9 cellular contexts compared by ENCODE assay signal in the genomic region with DNA sequence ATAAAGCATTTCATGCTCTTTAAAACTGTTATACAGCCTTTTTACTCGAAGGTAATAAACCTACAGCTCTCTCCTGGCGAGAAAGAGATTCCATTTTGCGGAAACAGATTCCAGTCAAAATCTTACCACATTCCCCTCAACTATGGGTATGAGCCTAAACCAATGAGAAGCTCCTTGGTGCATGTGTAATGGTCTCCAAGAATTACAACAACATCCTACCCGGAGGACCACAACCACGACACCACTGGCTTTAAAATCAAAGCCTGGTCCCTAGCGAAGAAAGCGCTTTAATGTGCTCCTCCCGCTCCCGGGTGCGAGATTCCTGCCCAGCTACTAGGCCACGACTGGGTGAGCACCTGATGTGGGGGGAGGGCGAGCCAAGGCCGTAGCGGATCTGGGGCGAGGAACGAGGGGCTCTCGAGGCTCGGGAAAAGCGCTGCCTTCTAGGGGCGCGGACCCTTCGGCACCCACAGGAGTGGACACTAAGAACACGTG. TPM values are rescaled to one million over a fixed set of nuclear protein-coding genes. Genes with fewer than 3 reads are reported as not detected.
DNase-seq lines count a peak whose midpoint lies in the region; ATAC-seq and TF ChIP-seq lines count a peak whose summit lies in the region.
"Had no signal": no experiment of that assay in that cellular context is flagged by ENCODE, and none has a peak within 500 bp of the region (broad histone marks: within the 10 kb centered on the region; RNA-seq: fewer than 3 reads in every experiment).

No MANE protein-coding gene starts in this region.

- TF ChIP-seq CTCF in mesothelial cell of epicardium (IDR thresholded peaks at IDR 0.05; ENCODE audit: unreplicated experiment) (no peak), upper lobe of right lung (IDR thresholded peaks at IDR 0.05) (no peak)

- H3K36me3 Mint-ChIP-seq in T-helper 17 cell (ENCODE audit: low read depth) (no peaks in the 10 kb centered on the region), mesothelial cell of epicardium (peaks cover 5% of the 10 kb centered on the region)

- H3K36me3 ChIP-seq in endocrine pancreas (ENCODE audit: control insufficient read depth, insufficient read depth, low read length) (no peaks in the 10 kb centered on the region), upper lobe of right lung (no peaks in the 10 kb centered on the region)

- H3K4me3 Mint-ChIP-seq in T-helper 17 cell (peak overlapping the region; percentile 97), mesothelial cell of epicardium (peak overlapping the region; percentile 96)

- DNase-seq in NCI-H748 (lab: John Stamatoyannopoulos, UW; ENCODE audit: unreplicated experiment): peak; percentile 46
- DNase-seq in NCI-H748 treated with DMSO at 0.1 percent for 48 hours (lab: John Stamatoyannopoulos, UW): no peak
- DNase-seq in T-helper 17 cell: no peak
- DNase-seq in mesothelial cell of epicardium (ENCODE audit: low spot score in 2 of 2, unreplicated experiment in 2 of 2): no peak
- peak; percentile 72 for DNase-seq in upper lobe of right lung

- H3K27ac ChIP-seq in upper lobe of right lung: peak overlapping the region; percentile 93

- ATAC-seq in HG02981 (IDR thresholded peaks at IDR 0.05; ENCODE audit: unreplicated experiment) (peak; percentile 4), T-helper 17 cell (no peak), upper lobe of right lung (peak; percentile 17), HG03139 (IDR thresholded peaks at IDR 0.05; ENCODE audit: unreplicated experiment) (no peak)

- H3K4me1 Mint-ChIP-seq in T-helper 17 cell: peaks cover 37% of the 10 kb centered on the region
- H3K4me1 Mint-ChIP-seq in mesothelial cell of epicardium: peaks cover 18% of the 10 kb centered on the region

- H3K4me3 ChIP-seq in endocrine pancreas (ENCODE audit: control insufficient read depth, insufficient read depth, low read length) (peak overlapping the region; percentile 88), upper lobe of right lung (peak overlapping the region; percentile 94)

- H3K9me3 Mint-ChIP-seq in mesothelial cell of epicardium: no peaks in the 10 kb centered on the region

- peaks cover 15% of the 10 kb centered on the region for H3K4me1 ChIP-seq in endocrine pancreas (ENCODE audit: control insufficient read depth, insufficient read depth, low read length)
- H3K4me1 ChIP-seq in upper lobe of right lung: peaks cover 50% of the 10 kb centered on the region

- H3K27me3 Mint-ChIP-seq in T-helper 17 cell: no peaks in the 10 kb centered on the region
- H3K27me3 Mint-ChIP-seq in mesothelial cell of epicardium (ENCODE audit: low read depth): no peaks in the 10 kb centered on the region

- no peaks in the 10 kb centered on the region for H3K9me3 ChIP-seq in T-helper 17 cell (ENCODE audit: control insufficient read depth, low read length, poor library complexity, severe bottlenecking)
- no peaks in the 10 kb centered on the region for H3K9me3 ChIP-seq in endocrine pancreas (ENCODE audit: control insufficient read depth, low read length)
- no peaks in the 10 kb centered on the region for H3K9me3 ChIP-seq in upper lobe of right lung

- H3K27me3 ChIP-seq in endocrine pancreas (ENCODE audit: control insufficient read depth, insufficient read depth, low read length): no peaks in the 10 kb centered on the region
- H3K27me3 ChIP-seq in upper lobe of right lung: no peaks in the 10 kb centered on the region

- peak overlapping the region; percentile 97 for H3K27ac Mint-ChIP-seq in T-helper 17 cell
- H3K27ac Mint-ChIP-seq in mesothelial cell of epicardium: peak overlapping the region; percentile 99

- intact Hi-C loops in upper lobe of right lung (cut with DNase I): no loop called here

- peak overlapping the region; percentile 74 for H3K9ac ChIP-seq in endocrine pancreas (ENCODE audit: control insufficient read depth, insufficient read depth, low read length)

RNA-seq across cellular contexts. Expression of a gene that starts 0.8 kb away (rescaled TPM):
- total RNA-seq in T-helper 17 cell: 100 to 1,000 TPM; 113 to 127 TPM
- total RNA-seq in mesothelial cell of epicardium: 119 to 123 TPM (median 120 TPM) in 3 replicates
- 97.5 TPM for total RNA-seq in upper lobe of right lung

RNA-seq across cellular contexts. Expression of a gene that starts 13.3 kb away (rescaled TPM):
- total RNA-seq in T-helper 17 cell: 10 to 100 TPM; 19.2 to 23.8 TPM
- 44.3 to 45.9 TPM (median 45.1 TPM) in 3 replicates for total RNA-seq in mesothelial cell of epicardium
- total RNA-seq in upper lobe of right lung: 75.6 TPM

RNA-seq across cellular contexts. Expression of a gene that starts 26.6 kb away (rescaled TPM):
- total RNA-seq in T-helper 17 cell (10 to 100 TPM; 20.0 to 23.7 TPM), mesothelial cell of epicardium (15.1 to 15.9 TPM (median 15.7 TPM) in 3 replicates), upper lobe of right lung (16.6 TPM)

RNA-seq across cellular contexts. Expression of a gene that starts 26.7 kb away (rescaled TPM):
- total RNA-seq in T-helper 17 cell: 10 to 100 TPM; 90.6 to 92.4 TPM
- 93.4 to 96.6 TPM (median 96.5 TPM) in 3 replicates for total RNA-seq in mesothelial cell of epicardium
- total RNA-seq in upper lobe of right lung: 76.2 TPM

RNA-seq across cellular contexts. Expression of a gene that starts 34.3 kb away (rescaled TPM):
- under 1 TPM; 0.23 to 0.47 TPM for total RNA-seq in T-helper 17 cell
- total RNA-seq in mesothelial cell of epicardium: 0.18 to 0.36 TPM (median 0.27 TPM) in 3 replicates
- total RNA-seq in upper lobe of right lung: not detected
- total RNA-seq: glomerular endothelial cell had no signal

Comparison
In these comparisons a context has a peak if more than half of its experiments do, and no peak if none do; other contexts are left out.
1. DNase-seq: peak in NCI-H748 (single experiment) and upper lobe of right lung (single experiment); none in NCI-H748 treated with DMSO at 0.1 percent for 48 hours (single experiment), T-helper 17 cell (0 of 3) and mesothelial cell of epicardium (0 of 2).
2. ATAC-seq: peak in HG02981 (single experiment) and upper lobe of right lung (single experiment); none in T-helper 17 cell (single experiment) and HG03139 (single experiment).